In genomic region chr2:43196773-43197567, GRCh38 we compare ENCODE assay signal across 11 cellular contexts. TPM values are rescaled to one million over a fixed set of nuclear protein-coding genes. Genes with fewer than 3 reads are reported as not detected.
DNase-seq lines count a peak whose midpoint lies in the region; ATAC-seq and TF ChIP-seq lines count a peak whose summit lies in the region.
"Had no signal": no experiment of that assay in that cellular context is flagged by ENCODE, and none has a peak within 500 bp of the region (broad histone marks: within the 10 kb centered on the region; RNA-seq: fewer than 3 reads in every experiment).

No MANE protein-coding gene starts in this region.

- no peak for ATAC-seq in stimulated activated naive CD8-positive, alpha-beta T cell treated with anti-CD3 and anti-CD28 coated beads, Interleukin-15, amount 100 ng/mL, for 72 hours

- H3K36me3 ChIP-seq in H7 (replicated peaks; ENCODE audit: control insufficient read depth, insufficient read depth, low read length): no peaks in the 10 kb centered on the region

- no peaks in the 10 kb centered on the region for H3K27me3 ChIP-seq in H7 (ENCODE audit: control insufficient read depth, insufficient read depth, low read length)

- TF ChIP-seq CTCF in GM13976 (IDR thresholded peaks at IDR 0.05; ENCODE audit: borderline replicate concordance, control extremely low read depth, extremely low read depth, insufficient read depth, missing control alignments): no peak

- in situ Hi-C loops in GM13976 (cut with MboI; ENCODE audit: low sequenced_read_pairs, unreplicated experiment): no loop called here

- DNase-seq in activated T-cell treated with anti-CD3 and anti-CD28 coated beads, Interleukin-2, amount 50 U/mL, for 48 hours: peak; percentile 48 to 52
- no peak for DNase-seq in activated T-cell treated with anti-CD3 and anti-CD28 coated beads, Interleukin-2, amount 50 U/mL, for 1 hour
- DNase-seq in SKM-1 (lab: John Stamatoyannopoulos, UW; ENCODE audit: unreplicated experiment) (peak; percentile 63), fibroblast of peridontal ligament (ENCODE audit: extremely low read depth) (peak; percentile 20), H7 (no peak), GM13976 (ENCODE audit: low spot score) (no peak)
- no peak for DNase-seq in stimulated activated naive CD8-positive, alpha-beta T cell treated with anti-CD3 and anti-CD28 coated beads, Interleukin-15, amount 100 ng/mL, for 72 hours
- DNase-seq in activated effector memory CD4-positive, alpha-beta T cell treated with anti-CD3 and anti-CD28 coated beads, Interleukin-2, amount 50 U/mL, for 16 hours: no peak
- DNase-seq: KBM-7, PC-9 had no signal

- no peak overlapping the region for H3K4me3 ChIP-seq in H7 (ENCODE audit: insufficient read depth, low read depth, low read length)
- H3K4me3 ChIP-seq: PC-9 had no signal

- peak overlapping the region; percentile 51 to 92 for H3K27ac Mint-ChIP-seq in stimulated activated naive CD8-positive, alpha-beta T cell treated with anti-CD3 and anti-CD28 coated beads, Interleukin-15, amount 100 ng/mL, for 72 hours
- H3K27ac Mint-ChIP-seq: dendritic cell treated with granulocyte-macrophage colony-stimulating factor and Interleukin-4, amounts not matched to agents 40 ng/mL and 50 ng/mL, for 4 days had no signal

- peak overlapping the region; percentile 64 to 73 for H3K4me3 Mint-ChIP-seq in stimulated activated naive CD8-positive, alpha-beta T cell treated with anti-CD3 and anti-CD28 coated beads, Interleukin-15, amount 100 ng/mL, for 72 hours
- H3K4me3 Mint-ChIP-seq: dendritic cell treated with granulocyte-macrophage colony-stimulating factor and Interleukin-4, amounts not matched to agents 40 ng/mL and 50 ng/mL, for 4 days had no signal

- H3K27me3 Mint-ChIP-seq in stimulated activated naive CD8-positive, alpha-beta T cell treated with anti-CD3 and anti-CD28 coated beads, Interleukin-15, amount 100 ng/mL, for 72 hours: no peaks in the 10 kb centered on the region

- H3K9me3 Mint-ChIP-seq in stimulated activated naive CD8-positive, alpha-beta T cell treated with anti-CD3 and anti-CD28 coated beads, Interleukin-15, amount 100 ng/mL, for 72 hours: peaks cover 4 to 6% of the 10 kb centered on the region in 2 donors
- H3K9me3 Mint-ChIP-seq: dendritic cell treated with granulocyte-macrophage colony-stimulating factor and Interleukin-4, amounts not matched to agents 40 ng/mL and 50 ng/mL, for 4 days had no signal

- H3K4me1 Mint-ChIP-seq in stimulated activated naive CD8-positive, alpha-beta T cell treated with anti-CD3 and anti-CD28 coated beads, Interleukin-15, amount 100 ng/mL, for 72 hours: peaks cover 76% of the 10 kb centered on the region

RNA-seq across cellular contexts. Expression of gene ZFP36L2, which starts 29.4 kb away (rescaled TPM):
- 9.5 and 12.0 TPM in 2 replicates for total RNA-seq in H7 (2014; rRNA removed; shearing (Covaris generic))

Comparison
In these comparisons a context has a peak if more than half of its experiments do, and no peak if none do; other contexts are left out.
1. DNase-seq: peak in activated T-cell treated with anti-CD3 and anti-CD28 coated beads, Interleukin-2, amount 50 U/mL, for 48 hours (2 of 2), SKM-1 (single experiment) and fibroblast of peridontal ligament (single experiment); none in activated T-cell treated with anti-CD3 and anti-CD28 coated beads, Interleukin-2, amount 50 U/mL, for 1 hour (single experiment), stimulated activated naive CD8-positive, alpha-beta T cell treated with anti-CD3 and anti-CD28 coated beads, Interleukin-15, amount 100 ng/mL, for 72 hours (0 of 2), activated effector memory CD4-positive, alpha-beta T cell treated with anti-CD3 and anti-CD28 coated beads, Interleukin-2, amount 50 U/mL, for 16 hours (single experiment), H7 (single experiment) and GM13976 (single experiment).